8 cellular contexts compared by ENCODE assay signal in genomic region chr15:82951472-82952155, GRCh38. TPM values are rescaled to one million over a fixed set of nuclear protein-coding genes. Genes with fewer than 3 reads are reported as not detected.
DNase-seq lines count a peak whose midpoint lies in the region; ATAC-seq and TF ChIP-seq lines count a peak whose summit lies in the region.

No MANE protein-coding gene starts in this region.

- POLR2A ChIA-PET in GM10248 (lab: Yijun Ruan, JAX), result no interaction called here

- H3K79me2 ChIP-seq in mammary epithelial cell (ENCODE audit: insufficient read depth, low read length), result no peaks in the 10 kb centered on the region

- no peak for TF ChIP-seq CTCF in BE2C (IDR thresholded peaks at IDR 0.05; ENCODE audit: low read depth, low read length)
- TF ChIP-seq CTCF in mammary epithelial cell (conservative IDR thresholded peaks at IDR 0.05 in 1 of 2, IDR thresholded peaks at IDR 0.05 in 1 of 2; ENCODE audit: extremely low read depth in 1 of 2, insufficient read depth in 1 of 2, low read depth in 1 of 2, low read length in 2 of 2), result no peak
- no peak for TF ChIP-seq CTCF in GM10248 (IDR thresholded peaks at IDR 0.05; ENCODE audit: control extremely low read depth, extremely low read depth, low read depth, missing control alignments)

- H3K9me3 ChIP-seq in BE2C, result no peaks in the 10 kb centered on the region
- H3K9me3 ChIP-seq in HUES64 (ENCODE audit: insufficient read depth, low read depth, low read length), result no peaks in the 10 kb centered on the region
- no peaks in the 10 kb centered on the region for H3K9me3 ChIP-seq in mammary epithelial cell (replicated peaks; ENCODE audit: insufficient read depth, low read length)
- H3K9me3 ChIP-seq in mucosa of stomach (ENCODE audit: control insufficient read depth, low read length), result no peaks in the 10 kb centered on the region

- H3K9ac ChIP-seq in HUES64 (ENCODE audit: low read depth, low read length), result peak overlapping the region; percentile 78
- H3K9ac ChIP-seq in mammary epithelial cell (ENCODE audit: insufficient read depth, low read length), result no peak overlapping the region
- H3K9ac ChIP-seq in mucosa of stomach (ENCODE audit: low read length), result peak overlapping the region; percentile 48

- H3K4me1 ChIP-seq in BE2C, result no peaks in the 10 kb centered on the region
- no peaks in the 10 kb centered on the region for H3K4me1 ChIP-seq in HUES64 (ENCODE audit: insufficient read depth, low read length)
- H3K4me1 ChIP-seq in mammary epithelial cell (ENCODE audit: insufficient read depth, low read length), result peaks cover 5% of the 10 kb centered on the region
- no peaks in the 10 kb centered on the region for H3K4me1 ChIP-seq in mucosa of stomach (ENCODE audit: control insufficient read depth, insufficient read depth, low read length)

- H3K4me2 ChIP-seq in mammary epithelial cell (ENCODE audit: insufficient read depth, low read depth, low read length), result peak overlapping the region; percentile 99

- ATAC-seq in HG02840 (IDR thresholded peaks at IDR 0.05; ENCODE audit: low FRiP score, unreplicated experiment), result no peak
- ATAC-seq in HG03045 (IDR thresholded peaks at IDR 0.05; ENCODE audit: unreplicated experiment), result no peak

- H3K4me3 ChIP-seq in BE2C (ENCODE audit: low read depth, low read length) (peak overlapping the region; percentile 68), HUES64 (ENCODE audit: low read length) (peak overlapping the region; percentile 73), mammary epithelial cell (replicated peaks in 1 of 3; ENCODE audit: insufficient read depth in 1 of 3, low read depth in 2 of 3, low read length in 3 of 3) (peak overlapping the region; percentile 53 to 76 (median 66)), mucosa of stomach (ENCODE audit: low read length) (no peak overlapping the region)

- H2AFZ ChIP-seq in mammary epithelial cell (ENCODE audit: low read depth, low read length), result peak overlapping the region; percentile 85

- dilution Hi-C loops in mammary epithelial cell (cut with HindIII; ENCODE audit: low sequenced_read_pairs), result loop anchor here (5.0 kb wide), 1 partner anchor 36 kb away; the partner anchor contains the start of gene RAMAC

- DNase-seq in BE2C (no peak), mammary epithelial cell (peak; percentile 24), NCI-H446 (lab: John Stamatoyannopoulos, UW) (no peak), GM10248 (ENCODE audit: extremely low spot score) (no peak)

- TSS peak; percentile 29 for BruUV-seq in mammary epithelial cell (replicated peaks; lab: Mats Ljungman, UMichigan)

- H3K36me3 ChIP-seq in BE2C, result no peaks in the 10 kb centered on the region
- no peaks in the 10 kb centered on the region for H3K36me3 ChIP-seq in HUES64 (ENCODE audit: insufficient read depth, low read length)
- H3K36me3 ChIP-seq in mammary epithelial cell (ENCODE audit: insufficient read depth, low read length), result no peaks in the 10 kb centered on the region
- no peaks in the 10 kb centered on the region for H3K36me3 ChIP-seq in mucosa of stomach (ENCODE audit: control insufficient read depth, insufficient read depth, low read length)

- in situ Hi-C loops in mammary epithelial cell (cut with MboI; ENCODE audit: low sequenced_read_pairs in 2 of 2), result no loop called here

- intact Hi-C loops in mammary epithelial cell (cut with micrococcal nuclease), result loop anchor here (1.0 to 5.0 kb wide), 2 partner anchors 8 to 36 kb away; partner anchors contain the start of gene RAMAC

- WGBS in HUES64, result 70% methylated on average over 13 of the region's 13 CpGs
- 66% methylated on average over 11 of the region's 13 CpGs for WGBS in mammary epithelial cell (ENCODE audit: low coverage, missing lambda C conversion rate)

- no peaks in the 10 kb centered on the region for H4K20me1 ChIP-seq in mammary epithelial cell (ENCODE audit: insufficient read depth, low read length)

- CTCF ChIA-PET in mammary epithelial cell (lab: Charles Lee; ENCODE audit: low non-redundant PET), result no interaction called here
- CTCF ChIA-PET in GM10248 (lab: Yijun Ruan, JAX), result no interaction called here

- H3K27ac ChIP-seq in HUES64 (ENCODE audit: low read depth, low read length) (no peak overlapping the region), mammary epithelial cell (ENCODE audit: insufficient read depth, low read depth, low read length) (no peak overlapping the region)

- no peaks in the 10 kb centered on the region for H3K27me3 ChIP-seq in BE2C
- peaks cover 50% of the 10 kb centered on the region for H3K27me3 ChIP-seq in HUES64 (ENCODE audit: insufficient read depth, low read length)
- peaks cover 4% of the 10 kb centered on the region for H3K27me3 ChIP-seq in mammary epithelial cell (ENCODE audit: insufficient read depth, low read length)
- peaks cover 33% of the 10 kb centered on the region for H3K27me3 ChIP-seq in mucosa of stomach (ENCODE audit: control insufficient read depth, insufficient read depth, low read length)

RNA-seq across cellular contexts. Expression of gene HOMER2, which starts 0.9 kb away (rescaled TPM):
- polyA plus RNA-seq in BE2C (2012; ENCODE audit: insufficient read depth, insufficient read length, low read depth), result 46.3 TPM
- polyA plus RNA-seq in HUES64 (2013, experiment 1 of 2), result 13.5 TPM
- 10.8 TPM for polyA plus RNA-seq in HUES64 (2013, experiment 2 of 2)
- total RNA-seq in mammary epithelial cell, result 10 to 100 TPM; 22.9 to 30.0 TPM
- 14.9 TPM for polyA plus RNA-seq in mammary epithelial cell
- 1.6 TPM for polyA minus RNA-seq in mammary epithelial cell

RNA-seq across cellular contexts. Expression of gene RAMAC, which starts 34.4 kb away (rescaled TPM):
- polyA plus RNA-seq in BE2C (2012; ENCODE audit: insufficient read depth, insufficient read length, low read depth), result 67.6 TPM
- 27.7 TPM for polyA plus RNA-seq in HUES64 (2013, experiment 1 of 2)
- polyA plus RNA-seq in HUES64 (2013, experiment 2 of 2), result 29.5 TPM
- 10 to 100 TPM; 22.1 to 30.5 TPM for total RNA-seq in mammary epithelial cell
- 26.7 TPM for polyA plus RNA-seq in mammary epithelial cell
- polyA minus RNA-seq in mammary epithelial cell, result 6.6 TPM

RNA-seq across cellular contexts. Expression of gene C15orf40, which starts 59.8 kb away (rescaled TPM):
- 16.4 TPM for polyA plus RNA-seq in BE2C (2012; ENCODE audit: insufficient read depth, insufficient read length, low read depth)
- 13.9 TPM for polyA plus RNA-seq in HUES64 (2013, experiment 1 of 2)
- polyA plus RNA-seq in HUES64 (2013, experiment 2 of 2), result 13.5 TPM
- 10 to 100 TPM; 14.7 to 28.6 TPM for total RNA-seq in mammary epithelial cell
- 29.1 TPM for polyA plus RNA-seq in mammary epithelial cell
- 21.7 TPM for polyA minus RNA-seq in mammary epithelial cell
